10 cellular contexts compared by ENCODE assay signal in genomic region chr5:96968074-96968473, GRCh38. TPM values are rescaled to one million over a fixed set of nuclear protein-coding genes. Genes with fewer than 3 reads are reported as not detected.
DNase-seq lines count a peak whose midpoint lies in the region; ATAC-seq and TF ChIP-seq lines count a peak whose summit lies in the region.
"Had no signal": no experiment of that assay in that cellular context is flagged by ENCODE, and none has a peak within 500 bp of the region (broad histone marks: within the 10 kb centered on the region; RNA-seq: fewer than 3 reads in every experiment).

No MANE protein-coding gene starts in this region.

- H3K27me3 Mint-ChIP-seq in stimulated activated memory B cell treated with anti-CD40 and anti-IgM and Interleukin-4, amounts not matched to agents 10 μg/mL and 1 μg/mL and 100 μg/mL, for 72 hours, result no peaks in the 10 kb centered on the region

- H3K27ac ChIP-seq in heart left ventricle, result peak overlapping the region; percentile 0 to 70 (median 38)
- H3K27ac ChIP-seq: 22Rv1 had no signal

- H3K9me3 ChIP-seq in heart left ventricle, result no peaks in the 10 kb centered on the region

- peak overlapping the region; percentile 10 for H3K27ac Mint-ChIP-seq in stimulated activated memory B cell treated with anti-CD40 and anti-IgM and Interleukin-4, amounts not matched to agents 10 μg/mL and 1 μg/mL and 100 μg/mL, for 72 hours

- no peaks in the 10 kb centered on the region for H3K9me3 Mint-ChIP-seq in stimulated activated memory B cell treated with anti-CD40 and anti-IgM and Interleukin-4, amounts not matched to agents 10 μg/mL and 1 μg/mL and 100 μg/mL, for 72 hours

- peaks cover 0 to 66% (median 42%) of the 10 kb centered on the region in 12 donors for H3K4me1 ChIP-seq in heart left ventricle

- TF ChIP-seq CTCF in heart left ventricle (IDR thresholded peaks at IDR 0.05), result no peak

- H3K4me1 Mint-ChIP-seq in stimulated activated memory B cell treated with anti-CD40 and anti-IgM and Interleukin-4, amounts not matched to agents 10 μg/mL and 1 μg/mL and 100 μg/mL, for 72 hours, result peaks cover 64% of the 10 kb centered on the region

- TF ChIP-seq POLR2A in heart left ventricle (IDR thresholded peaks at IDR 0.05), result no peak

- H3K36me3 ChIP-seq in heart left ventricle, result no peaks in the 10 kb centered on the region

- intact Hi-C loops in heart left ventricle (cut with DNase I), result loop anchor here in 2 of 10 donors (2.0 to 5.0 kb wide), 2 partner anchors 31 to 36 kb away; partner anchors contain the start of gene LNPEP (in 1 of the 2)

- DNase-seq in NCI-H1105 treated with DMSO at 0.1 percent for 48 hours (lab: John Stamatoyannopoulos, UW), result peak; percentile 60
- DNase-seq in NCI-H1105 (lab: John Stamatoyannopoulos, UW), result no peak
- DNase-seq in SW480 (ENCODE audit: low spot score), result peak; percentile 80
- no peak for DNase-seq in heart left ventricle
- no peak for DNase-seq in iPS-NIHi7 (ENCODE audit: extremely low spot score)
- no peak for DNase-seq in NCI-H2196 (lab: John Stamatoyannopoulos, UW; ENCODE audit: unreplicated experiment)
- no peak for DNase-seq in retina
- DNase-seq: NCI-H1930 had no signal

- H3K27me3 ChIP-seq in heart left ventricle, result no peaks in the 10 kb centered on the region

- peaks cover 19% of the 10 kb centered on the region for H3K36me3 Mint-ChIP-seq in stimulated activated memory B cell treated with anti-CD40 and anti-IgM and Interleukin-4, amounts not matched to agents 10 μg/mL and 1 μg/mL and 100 μg/mL, for 72 hours

- peak; percentile 77 to 92 (median 82) for ATAC-seq in heart left ventricle
- ATAC-seq in stimulated activated memory B cell treated with anti-CD40 and anti-IgM and Interleukin-4, amounts not matched to agents 10 μg/mL and 1 μg/mL and 100 μg/mL, for 72 hours, result no peak

- H3K4me3 Mint-ChIP-seq in stimulated activated memory B cell treated with anti-CD40 and anti-IgM and Interleukin-4, amounts not matched to agents 10 μg/mL and 1 μg/mL and 100 μg/mL, for 72 hours, result no peak overlapping the region

- H3K4me3 ChIP-seq in heart left ventricle, result no peak overlapping the region

- WGBS in heart left ventricle, 4 donors, result 16 to 31% (median 21%) methylated on average over 1 of the region's 1 CpG

RNA-seq across cellular contexts. Expression of gene LNPEP, which starts 32.2 kb away (rescaled TPM):
- total RNA-seq in heart left ventricle, result 10 to 100 TPM; 47.4 to 82.2 (median 56.3) TPM
- 10 to 100 TPM in 1 of 2 donors, 1 to 10 TPM in 1; 8.6 to 12.5 TPM for polyA plus RNA-seq in heart left ventricle

Comparison
In these comparisons a context has a peak if more than half of its experiments do, and no peak if none do; other contexts are left out.
1. DNase-seq: peak in NCI-H1105 treated with DMSO at 0.1 percent for 48 hours (single experiment) and SW480 (single experiment); none in NCI-H1105 (single experiment), heart left ventricle (0 of 5), iPS-NIHi7 (single experiment), NCI-H2196 (single experiment) and retina (single experiment).